Comparison of ENCODE assay signal across 18 cellular contexts in genomic region chr5:52996966-52997365, GRCh38. TPM values are rescaled to one million over a fixed set of nuclear protein-coding genes. Genes with fewer than 3 reads are reported as not detected.
DNase-seq lines count a peak whose midpoint lies in the region; ATAC-seq, FAIRE-seq and TF ChIP-seq lines count a peak whose summit lies in the region.
"Had no signal": no experiment of that assay in that cellular context is flagged by ENCODE, and none has a peak within 500 bp of the region (broad histone marks: within the 10 kb centered on the region; RNA-seq: fewer than 3 reads in every experiment).

No MANE protein-coding gene starts in this region.

- peaks cover 66% of the 10 kb centered on the region for H3K79me2 ChIP-seq in ACC112 (ENCODE audit: control insufficient read depth, insufficient read depth, low read length, unreplicated experiment)
- peaks cover 64% of the 10 kb centered on the region for H3K79me2 ChIP-seq in astrocyte (ENCODE audit: insufficient read depth, low read length)

- H3K4me1 Mint-ChIP-seq in astrocyte (ENCODE audit: low read depth, unreplicated experiment) = peaks cover 5% of the 10 kb centered on the region
- H3K4me1 Mint-ChIP-seq in neural crest cell = peaks cover 8% of the 10 kb centered on the region
- peaks cover 5% of the 10 kb centered on the region for H3K4me1 Mint-ChIP-seq in activated T-cell treated with anti-CD3 and anti-CD28 coated beads, Interleukin-2, amount 50 U/mL, for 24 hours (ENCODE audit: low read depth)
- H3K4me1 Mint-ChIP-seq: CD14-positive monocyte had no signal

- H3K9me3 ChIP-seq in astrocyte (ENCODE audit: insufficient read depth, low read depth, low read length) = no peaks in the 10 kb centered on the region
- H3K9me3 ChIP-seq: colonic mucosa, right atrium auricular region had no signal

- peak overlapping the region; percentile 9; the same call in 1 of the 2 replicates for H3K27ac ChIP-seq in ACC112 (ENCODE audit: low read depth, low read length)
- H3K27ac ChIP-seq in astrocyte (ENCODE audit: low read depth, low read length) = no peak overlapping the region
- H3K27ac ChIP-seq: colonic mucosa, right atrium auricular region had no signal

- H3K4me3 ChIP-seq in ACC112 (ENCODE audit: low read depth, low read length) (no peak overlapping the region), astrocyte (ENCODE audit: insufficient read depth, low read depth, low read length) (no peak overlapping the region)
- H3K4me3 ChIP-seq: colonic mucosa, right atrium auricular region had no signal

- H3K4me1 ChIP-seq in ACC112 (ENCODE audit: control insufficient read depth, insufficient read depth, low read length, unreplicated experiment) (peaks cover 34% of the 10 kb centered on the region), astrocyte (ENCODE audit: insufficient read depth, low read length) (peaks cover 3% of the 10 kb centered on the region)
- H3K4me1 ChIP-seq: colonic mucosa, right atrium auricular region had no signal

- no peak overlapping the region for H3K9ac ChIP-seq in astrocyte (ENCODE audit: low read length)

- no peak for ATAC-seq in HG02840 (IDR thresholded peaks at IDR 0.05; ENCODE audit: low FRiP score, unreplicated experiment)
- ATAC-seq: activated T-cell treated with anti-CD3 and anti-CD28 coated beads, Interleukin-2, amount 50 U/mL, for 4 hours had no signal

- H3K36me3 Mint-ChIP-seq in astrocyte (ENCODE audit: low read depth, unreplicated experiment) = peaks cover 2% of the 10 kb centered on the region
- H3K36me3 Mint-ChIP-seq in neural crest cell (ENCODE audit: low read depth) = no peaks in the 10 kb centered on the region
- H3K36me3 Mint-ChIP-seq in activated T-cell treated with anti-CD3 and anti-CD28 coated beads, Interleukin-2, amount 50 U/mL, for 24 hours (ENCODE audit: low read depth) = no peaks in the 10 kb centered on the region
- H3K36me3 Mint-ChIP-seq: CD14-positive monocyte had no signal

- H2AFZ ChIP-seq in ACC112 (ENCODE audit: low read length, unreplicated experiment) = no peak overlapping the region
- no peak overlapping the region for H2AFZ ChIP-seq in astrocyte (ENCODE audit: low read depth, low read length)

- H3K4me3 Mint-ChIP-seq in astrocyte (ENCODE audit: unreplicated experiment) (no peak overlapping the region), neural crest cell (peak overlapping the region; percentile 21)
- H3K4me3 Mint-ChIP-seq in activated T-cell treated with anti-CD3 and anti-CD28 coated beads, Interleukin-2, amount 50 U/mL, for 24 hours = no peak overlapping the region
- H3K4me3 Mint-ChIP-seq: activated T-cell treated with anti-CD3 and anti-CD28 coated beads, Interleukin-2, amount 50 U/mL, for 4 hours; CD14-positive monocyte had no signal

- H3K27me3 ChIP-seq in ACC112 (ENCODE audit: insufficient read depth, low read length) (no peaks in the 10 kb centered on the region), astrocyte (ENCODE audit: insufficient read depth, low read length) (no peaks in the 10 kb centered on the region)
- H3K27me3 ChIP-seq: colonic mucosa, right atrium auricular region had no signal

- no peak for DNase-seq in astrocyte (ENCODE audit: low read depth)
- DNase-seq in frontal cortex (ENCODE audit: low spot score in 2 of 2) = no peak
- no peak for DNase-seq in neural crest cell (ENCODE audit: low read depth, low spot score)
- no peak for DNase-seq in activated T-cell treated with anti-CD3 and anti-CD28 coated beads, Interleukin-2, amount 50 U/mL, for 24 hours
- no peak for DNase-seq in COLO668 (lab: John Stamatoyannopoulos, UW; ENCODE audit: unreplicated experiment)
- no peak for DNase-seq in NCI-H345 treated with DMSO at 0.1 percent for 48 hours (lab: John Stamatoyannopoulos, UW; ENCODE audit: unreplicated experiment)
- DNase-seq: activated CD4-positive, CD25-positive, alpha-beta regulatory T cell treated with anti-CD3 and anti-CD28 coated beads, Interleukin-2, amount 50 U/mL, for 72 hours; activated naive CD4-positive, alpha-beta T cell treated with anti-CD3 and anti-CD28 coated beads, Interleukin-2, amount 50 U/mL, for 16 hours; activated T-cell treated with anti-CD3 and anti-CD28 coated beads, Interleukin-2, amount 50 U/mL, for 4 hours; DMS 273 treated with DMSO at 0.1 percent for 48 hours; kidney glomerular epithelial cell; NCI-H510A treated with DMSO at 0.1 percent for 48 hours; stimulated activated CD8-positive, alpha-beta memory T cell treated with anti-CD3 and anti-CD28 coated beads, Interleukin-4, amount 100 ng/mL, for 48 hours had no signal

- TF ChIP-seq CTCF in astrocyte (IDR thresholded peaks at IDR 0.05; ENCODE audit: insufficient read depth, low read depth, low read length) (no peak), neural crest cell (conservative IDR thresholded peaks at IDR 0.05) (no peak)

- FAIRE-seq in astrocyte (lab: Jason Lieb, UNC) (no peak), frontal cortex (lab: Jason Lieb, UNC) (peak; percentile 42)

- H3K27me3 Mint-ChIP-seq in astrocyte (ENCODE audit: low read depth, unreplicated experiment) (no peaks in the 10 kb centered on the region), neural crest cell (ENCODE audit: low read depth) (peaks cover 31% of the 10 kb centered on the region)
- peaks cover 19% of the 10 kb centered on the region for H3K27me3 Mint-ChIP-seq in activated T-cell treated with anti-CD3 and anti-CD28 coated beads, Interleukin-2, amount 50 U/mL, for 24 hours

- peaks cover 19% of the 10 kb centered on the region; the same call in 1 of the 2 replicates for H3K36me3 ChIP-seq in ACC112 (ENCODE audit: insufficient read depth, low read length)
- H3K36me3 ChIP-seq in astrocyte (ENCODE audit: insufficient read depth, low read length) = peaks cover 9% of the 10 kb centered on the region
- H3K36me3 ChIP-seq: colonic mucosa, right atrium auricular region had no signal

- peak overlapping the region; percentile 25 for H3K4me2 ChIP-seq in astrocyte (ENCODE audit: low read length)

- H3K27ac Mint-ChIP-seq in astrocyte (ENCODE audit: unreplicated experiment) (no peak overlapping the region), neural crest cell (ENCODE audit: unreplicated experiment) (no peak overlapping the region)
- H3K27ac Mint-ChIP-seq in activated T-cell treated with anti-CD3 and anti-CD28 coated beads, Interleukin-2, amount 50 U/mL, for 24 hours = no peak overlapping the region
- H3K27ac Mint-ChIP-seq: CD14-positive monocyte had no signal

- H4K20me1 ChIP-seq in astrocyte (ENCODE audit: insufficient read depth, low read length) = peaks cover 12% of the 10 kb centered on the region

- H3K9me3 Mint-ChIP-seq in astrocyte (ENCODE audit: unreplicated experiment) (no peaks in the 10 kb centered on the region), neural crest cell (no peaks in the 10 kb centered on the region)
- no peaks in the 10 kb centered on the region for H3K9me3 Mint-ChIP-seq in activated T-cell treated with anti-CD3 and anti-CD28 coated beads, Interleukin-2, amount 50 U/mL, for 24 hours
- H3K9me3 Mint-ChIP-seq: activated T-cell treated with anti-CD3 and anti-CD28 coated beads, Interleukin-2, amount 50 U/mL, for 4 hours; CD14-positive monocyte had no signal

RNA-seq across cellular contexts. Expression of gene ITGA2, which starts 7.8 kb away (rescaled TPM):
- total RNA-seq in astrocyte = 20.1 and 35.9 TPM in 2 replicates
- 2.0 TPM for total RNA-seq in frontal cortex
- total RNA-seq in neural crest cell = 1.7 and 2.0 TPM in 2 replicates
